ENCODE assay signal across 1 cellular context in the genomic region with DNA sequence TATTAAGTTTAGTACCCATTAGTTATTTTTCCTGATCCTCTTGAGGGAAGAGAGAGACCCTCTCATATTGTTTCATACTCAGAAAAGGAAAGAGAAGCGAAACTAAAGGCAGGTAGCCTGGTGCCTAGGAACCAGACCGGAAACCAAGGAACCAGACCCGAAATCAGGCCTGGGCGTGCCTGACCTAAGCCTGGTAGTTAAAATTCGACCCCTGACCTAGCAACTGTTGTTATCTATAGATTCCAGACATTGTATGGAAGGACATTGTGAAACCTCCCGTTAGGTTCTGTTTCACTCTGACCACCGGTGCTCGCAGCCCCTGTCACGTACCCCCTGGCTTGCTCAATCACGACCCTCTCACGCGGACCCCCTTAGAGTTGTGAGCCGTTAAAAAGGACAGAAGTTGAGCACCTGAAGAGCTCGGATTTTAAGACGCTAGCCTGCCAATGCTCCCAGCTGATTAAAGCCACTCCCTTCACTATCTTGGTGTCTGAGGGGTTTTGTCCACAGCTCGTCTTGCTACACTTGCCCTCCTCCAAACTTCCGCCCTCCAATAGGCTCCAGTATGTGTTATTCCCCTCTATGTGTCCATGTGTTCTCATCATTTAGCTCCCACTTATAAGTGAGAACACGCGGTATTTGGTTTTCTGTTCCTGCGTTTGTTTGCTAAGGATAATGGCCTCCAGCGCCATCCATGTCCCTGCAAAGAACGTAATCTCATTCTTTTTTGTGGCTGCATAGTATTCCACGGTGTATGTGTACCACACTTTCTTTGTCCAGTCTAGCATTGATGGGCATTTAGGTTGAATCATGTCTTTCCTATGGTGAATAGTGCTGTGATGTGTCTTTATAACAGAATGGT.
A peak's percentile ranks its signal among the peaks of the same experiment; 100 is the strongest.
TF ChIP-seq lines count a peak whose summit lies in the region.

No MANE protein-coding gene starts in this region.

TF ChIP-seq in HepG2, 621 proteins besides CTCF, POLR2A, EP300 and RAD21:
- TF ChIP-seq CEBPG (CRISPR knock-in tag; IDR thresholded peaks at IDR 0.05) (peak; percentile 5; the same call in 1 of the 2 replicates), RBM22 (optimal IDR thresholded peaks at IDR 0.05; ENCODE audit: low read length) (peak; percentile 13), ZMYM3 (CRISPR knock-in tag; IDR thresholded peaks at IDR 0.05) (peak; percentile 58)
